ENCODE assay signal across 8 cellular contexts in the genomic region with DNA sequence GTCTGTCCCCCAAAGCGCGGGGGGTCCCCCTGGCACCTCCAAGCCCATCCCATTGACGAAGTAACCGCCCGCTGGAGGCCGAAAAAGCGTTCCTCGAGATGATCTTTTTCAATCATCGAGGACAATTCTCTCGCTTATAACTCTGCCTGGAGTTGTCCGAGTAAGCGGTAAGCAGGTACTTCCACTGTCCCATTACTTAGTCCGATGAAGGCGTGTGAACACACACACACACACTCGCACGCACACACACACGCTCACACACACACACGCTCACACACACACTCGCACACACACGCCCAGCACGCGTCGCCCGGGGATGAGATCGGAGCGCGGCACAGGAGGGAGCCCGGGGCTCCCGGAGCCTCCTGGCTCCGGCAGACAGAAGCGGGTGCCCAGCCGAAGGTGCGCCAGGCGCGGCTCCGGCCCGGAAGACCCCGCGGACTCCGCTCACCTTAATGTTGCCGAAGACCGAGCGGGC. TPM values are rescaled to one million over a fixed set of nuclear protein-coding genes. Genes with fewer than 3 reads are reported as not detected.
DNase-seq lines count a peak whose midpoint lies in the region; ATAC-seq and TF ChIP-seq lines count a peak whose summit lies in the region.

No MANE protein-coding gene starts in this region.

- TF ChIP-seq CTCF in BE2C (IDR thresholded peaks at IDR 0.05; ENCODE audit: low read depth, low read length) (no peak), GM20000 (IDR thresholded peaks at IDR 0.05; ENCODE audit: extremely low read depth, missing control alignments) (no peak)

- no peaks in the 10 kb centered on the region for H3K36me3 ChIP-seq in BE2C
- no peaks in the 10 kb centered on the region for H3K36me3 ChIP-seq in mucosa of stomach (ENCODE audit: control insufficient read depth, insufficient read depth, low read length)

- H3K27ac Mint-ChIP-seq in effector memory CD8-positive, alpha-beta T cell: no peak overlapping the region

- H3K9me3 ChIP-seq in BE2C (no peaks in the 10 kb centered on the region), mucosa of stomach (ENCODE audit: control insufficient read depth, low read length) (no peaks in the 10 kb centered on the region)

- no peak for TF ChIP-seq RAD21 in Ishikawa (IDR thresholded peaks at IDR 0.05; ENCODE audit: low read depth)

- no peak for DNase-seq in BE2C
- DNase-seq in effector memory CD8-positive, alpha-beta T cell: no peak
- no peak for DNase-seq in GM20000 (ENCODE audit: low spot score)
- DNase-seq in mucosa of gallbladder (ENCODE audit: low spot score): no peak

- H3K27me3 ChIP-seq in BE2C: peaks cover 29% of the 10 kb centered on the region
- H3K27me3 ChIP-seq in mucosa of stomach (ENCODE audit: control insufficient read depth, insufficient read depth, low read length): peaks cover 14% of the 10 kb centered on the region

- H3K4me1 ChIP-seq in BE2C: no peaks in the 10 kb centered on the region
- H3K4me1 ChIP-seq in mucosa of stomach (ENCODE audit: control insufficient read depth, insufficient read depth, low read length): peaks cover 15% of the 10 kb centered on the region

- peaks cover 55 to 87% of the 10 kb centered on the region in 2 donors for H3K27me3 Mint-ChIP-seq in effector memory CD8-positive, alpha-beta T cell

- no peaks in the 10 kb centered on the region for H3K36me3 Mint-ChIP-seq in effector memory CD8-positive, alpha-beta T cell (ENCODE audit: insufficient read depth)

- peaks cover 2 to 3% of the 10 kb centered on the region in 2 donors for H3K4me1 Mint-ChIP-seq in effector memory CD8-positive, alpha-beta T cell (ENCODE audit: low read depth in 2 of 2)

- H3K4me3 Mint-ChIP-seq in effector memory CD8-positive, alpha-beta T cell: peak overlapping the region; percentile 15 to 44

- peak overlapping the region; percentile 44 for H3K4me3 ChIP-seq in BE2C (ENCODE audit: low read depth, low read length)
- H3K4me3 ChIP-seq in mucosa of stomach (ENCODE audit: low read length): peak overlapping the region; percentile 62

- ATAC-seq in effector memory CD8-positive, alpha-beta T cell (replicated peaks): no peak
- ATAC-seq in GM19397 (IDR thresholded peaks at IDR 0.05; ENCODE audit: unreplicated experiment) (no peak), HG03108 (IDR thresholded peaks at IDR 0.05; ENCODE audit: unreplicated experiment) (no peak)

- peak overlapping the region; percentile 73 for H3K9ac ChIP-seq in mucosa of stomach (ENCODE audit: low read length)

- H3K9me3 Mint-ChIP-seq in effector memory CD8-positive, alpha-beta T cell: peaks cover 0 to 3% of the 10 kb centered on the region in 2 donors

- no peak for TF ChIP-seq EP300 in Ishikawa (IDR thresholded peaks at IDR 0.05; ENCODE audit: borderline replicate concordance)

TF ChIP-seq in Ishikawa, 13 proteins besides CTCF, POLR2A, EP300 and RAD21:
- TF ChIP-seq, protein P1, sequence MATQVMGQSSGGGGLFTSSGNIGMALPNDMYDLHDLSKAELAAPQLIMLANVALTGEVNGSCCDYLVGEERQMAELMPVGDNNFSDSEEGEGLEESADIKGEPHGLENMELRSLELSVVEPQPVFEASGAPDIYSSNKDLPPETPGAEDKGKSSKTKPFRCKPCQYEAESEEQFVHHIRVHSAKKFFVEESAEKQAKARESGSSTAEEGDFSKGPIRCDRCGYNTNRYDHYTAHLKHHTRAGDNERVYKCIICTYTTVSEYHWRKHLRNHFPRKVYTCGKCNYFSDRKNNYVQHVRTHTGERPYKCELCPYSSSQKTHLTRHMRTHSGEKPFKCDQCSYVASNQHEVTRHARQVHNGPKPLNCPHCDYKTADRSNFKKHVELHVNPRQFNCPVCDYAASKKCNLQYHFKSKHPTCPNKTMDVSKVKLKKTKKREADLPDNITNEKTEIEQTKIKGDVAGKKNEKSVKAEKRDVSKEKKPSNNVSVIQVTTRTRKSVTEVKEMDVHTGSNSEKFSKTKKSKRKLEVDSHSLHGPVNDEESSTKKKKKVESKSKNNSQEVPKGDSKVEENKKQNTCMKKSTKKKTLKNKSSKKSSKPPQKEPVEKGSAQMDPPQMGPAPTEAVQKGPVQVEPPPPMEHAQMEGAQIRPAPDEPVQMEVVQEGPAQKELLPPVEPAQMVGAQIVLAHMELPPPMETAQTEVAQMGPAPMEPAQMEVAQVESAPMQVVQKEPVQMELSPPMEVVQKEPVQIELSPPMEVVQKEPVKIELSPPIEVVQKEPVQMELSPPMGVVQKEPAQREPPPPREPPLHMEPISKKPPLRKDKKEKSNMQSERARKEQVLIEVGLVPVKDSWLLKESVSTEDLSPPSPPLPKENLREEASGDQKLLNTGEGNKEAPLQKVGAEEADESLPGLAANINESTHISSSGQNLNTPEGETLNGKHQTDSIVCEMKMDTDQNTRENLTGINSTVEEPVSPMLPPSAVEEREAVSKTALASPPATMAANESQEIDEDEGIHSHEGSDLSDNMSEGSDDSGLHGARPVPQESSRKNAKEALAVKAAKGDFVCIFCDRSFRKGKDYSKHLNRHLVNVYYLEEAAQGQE (IDR thresholded peaks at IDR 0.05; ENCODE audit: low read depth): no peak
- TF ChIP-seq TAF1 (IDR thresholded peaks at IDR 0.05; ENCODE audit: low read depth): no peak
- no peak for TF ChIP-seq EGR1 (IDR thresholded peaks at IDR 0.05)
- peak; percentile 49; the same call in 1 of the 2 replicates for TF ChIP-seq ZBTB7A (IDR thresholded peaks at IDR 0.05; ENCODE audit: low read depth)

RNA-seq across cellular contexts. Expression of a gene that starts 0.4 kb away (rescaled TPM):
- polyA plus RNA-seq in BE2C (2012; ENCODE audit: insufficient read depth, insufficient read length, low read depth): not detected
- 48.1 TPM for total RNA-seq in mucosa of gallbladder
